9 cellular contexts compared by ENCODE assay signal in the genomic region with DNA sequence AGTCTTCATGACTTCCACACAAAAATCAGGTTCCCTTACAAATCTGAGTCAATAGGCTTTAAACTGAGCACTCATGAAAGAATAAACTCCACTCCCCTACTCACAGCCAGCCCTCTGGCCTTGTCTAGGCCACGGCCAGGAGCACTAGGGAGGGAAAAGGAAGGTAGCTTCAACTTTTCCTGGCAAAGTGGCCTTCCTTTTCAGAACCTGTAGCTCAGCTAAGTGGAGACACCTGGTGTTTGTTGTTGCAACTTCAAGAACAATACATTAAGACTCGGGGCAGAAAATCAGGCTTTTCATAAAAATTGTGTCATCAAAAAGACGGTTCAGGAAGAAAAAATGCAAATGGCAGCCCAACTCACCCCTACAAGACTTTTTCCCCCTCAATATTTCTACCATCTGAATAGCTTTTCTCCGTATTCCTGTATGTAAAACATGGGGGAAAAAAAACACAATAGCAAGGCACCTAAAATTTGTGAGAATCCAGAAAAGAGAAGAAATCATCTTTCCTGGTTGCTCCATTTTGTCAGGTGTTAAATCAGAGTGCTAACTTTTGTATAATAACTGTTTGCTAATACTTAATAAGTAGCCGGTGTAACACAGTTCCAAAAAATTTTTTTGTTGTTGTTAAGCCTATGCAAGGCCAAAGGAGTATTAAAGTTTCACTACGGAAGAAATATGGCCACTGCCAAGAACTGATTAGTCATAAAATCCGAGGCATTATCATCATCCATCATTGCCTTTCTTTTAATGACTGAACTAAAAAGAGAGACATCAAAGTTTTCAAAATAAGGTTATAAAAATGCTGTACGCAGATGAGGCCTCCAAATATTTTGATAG.
A peak's percentile ranks its signal among the peaks of the same experiment; 100 is the strongest.
DNase-seq lines count a peak whose midpoint lies in the region; FAIRE-seq and TF ChIP-seq lines count a peak whose summit lies in the region.
"Had no signal": no experiment of that assay in that cellular context is flagged by ENCODE, and none has a peak within 500 bp of the region (broad histone marks: within the 10 kb centered on the region; RNA-seq: fewer than 3 reads in every experiment).

No MANE protein-coding gene starts in this region.

- no peaks in the 10 kb centered on the region for H3K36me3 ChIP-seq in duodenal mucosa (ENCODE audit: control insufficient read depth in 1 of 2, insufficient read depth in 2 of 2, low read length in 2 of 2)

- H3K4me1 ChIP-seq in duodenal mucosa (ENCODE audit: control insufficient read depth in 1 of 2, insufficient read depth in 2 of 2, low read length in 2 of 2), result peaks cover 30 to 56% of the 10 kb centered on the region in 2 donors

- TF ChIP-seq CTCF in Calu3 (IDR thresholded peaks at IDR 0.05; ENCODE audit: unreplicated experiment) (peak; percentile 61), nephron progenitor cell (IDR thresholded peaks at IDR 0.05) (peak; percentile 42)

- H3K4me3 Mint-ChIP-seq in Calu3 (ENCODE audit: low read depth, unreplicated experiment) (no peak overlapping the region), nephron progenitor cell (no peak overlapping the region)
- H3K4me3 Mint-ChIP-seq: activated B cell treated with CpG ODN at 0.5 μM for 24 hours had no signal

- H3K9ac ChIP-seq in duodenal mucosa (ENCODE audit: low read depth in 1 of 2, low read length in 2 of 2), result no peak overlapping the region

- intact Hi-C loops in Calu3 (cut with micrococcal nuclease; ENCODE audit: unreplicated experiment), result loop anchor here (2.0 to 10.0 kb wide), 5 partner anchors 72 to 417 kb away; no protein-coding TSS in a partner anchor

- no peak overlapping the region for H3K4me3 ChIP-seq in duodenal mucosa (ENCODE audit: low read depth in 1 of 2, low read length in 2 of 2)

- peak overlapping the region; percentile 37 for H3K27ac ChIP-seq in duodenal mucosa (ENCODE audit: low read depth, low read length)

- peaks cover 12% of the 10 kb centered on the region for H3K27me3 Mint-ChIP-seq in Calu3 (ENCODE audit: unreplicated experiment)
- H3K27me3 Mint-ChIP-seq in nephron progenitor cell (ENCODE audit: low read depth, poor library complexity), result no peaks in the 10 kb centered on the region
- H3K27me3 Mint-ChIP-seq: activated B cell treated with CpG ODN at 0.5 μM for 24 hours had no signal

- CTCF ChIA-PET in Calu3 (lab: Charles Lee), result interaction anchor here (0.7 to 3.5 kb wide), 10 partner anchors 31 to 1019 kb away, joined by 3 to 50 read pairs (median 4); no protein-coding TSS in a partner anchor

- peak overlapping the region; percentile 28 for H3K27ac Mint-ChIP-seq in Calu3 (ENCODE audit: unreplicated experiment)
- H3K27ac Mint-ChIP-seq in nephron progenitor cell, result no peak overlapping the region
- H3K27ac Mint-ChIP-seq: activated B cell treated with CpG ODN at 0.5 μM for 24 hours had no signal

- peak; percentile 93 for FAIRE-seq in GM19239 (lab: Jason Lieb, UNC)

- no TSS peak for BruUV-seq in Calu3 (replicated peaks; lab: Mats Ljungman, UMichigan)

- peak; percentile 58 for DNase-seq in Calu3
- peak; percentile 7 for DNase-seq in GM19239 (ENCODE audit: insufficient read length, low spot score)
- peak; percentile 40 for DNase-seq in NCI-H2227 treated with DMSO at 0.1 percent for 48 hours (lab: John Stamatoyannopoulos, UW)
- no peak for DNase-seq in nephron progenitor cell
- DNase-seq in NCI-H510A (lab: John Stamatoyannopoulos, UW), result no peak
- no peak for DNase-seq in hepatic stellate cell (ENCODE audit: low spot score)
- DNase-seq in activated gamma-delta T cell (lab: John Stamatoyannopoulos, UW), result no peak
- DNase-seq: activated B cell treated with CpG ODN at 0.5 μM for 24 hours had no signal

- H3K4me1 Mint-ChIP-seq in Calu3 (ENCODE audit: low read depth, unreplicated experiment) (peaks cover 51% of the 10 kb centered on the region), nephron progenitor cell (peaks cover 43% of the 10 kb centered on the region)
- H3K4me1 Mint-ChIP-seq: activated B cell treated with CpG ODN at 0.5 μM for 24 hours had no signal

- H3K9me3 ChIP-seq in duodenal mucosa (ENCODE audit: control insufficient read depth in 1 of 2, low read length in 2 of 2), result no peaks in the 10 kb centered on the region

- peaks cover 5% of the 10 kb centered on the region for H3K36me3 Mint-ChIP-seq in Calu3 (ENCODE audit: insufficient read depth, unreplicated experiment)
- H3K36me3 Mint-ChIP-seq in nephron progenitor cell (ENCODE audit: low read depth), result no peaks in the 10 kb centered on the region

- H3K9me3 Mint-ChIP-seq in Calu3 (ENCODE audit: low read depth, unreplicated experiment), result peaks cover 2% of the 10 kb centered on the region
- peaks cover 9% of the 10 kb centered on the region for H3K9me3 Mint-ChIP-seq in nephron progenitor cell

- H3K27me3 ChIP-seq in duodenal mucosa (ENCODE audit: control insufficient read depth in 1 of 2, insufficient read depth in 2 of 2, low read length in 2 of 2), result no peaks in the 10 kb centered on the region

Comparison
In these comparisons a context has a peak if more than half of its experiments do, and no peak if none do; other contexts are left out.
1. DNase-seq: peak in Calu3 (single experiment), GM19239 (single experiment) and NCI-H2227 treated with DMSO at 0.1 percent for 48 hours (single experiment); none in nephron progenitor cell (single experiment), NCI-H510A (single experiment), hepatic stellate cell (single experiment) and activated gamma-delta T cell (single experiment).